ENCODE assay signal across 16 cellular contexts in genomic region chr5:11047051-11047450, GRCh38.
A peak's percentile ranks its signal among the peaks of the same experiment; 100 is the strongest.
DNase-seq lines count a peak whose midpoint lies in the region; ATAC-seq and TF ChIP-seq lines count a peak whose summit lies in the region.
"Had no signal": no experiment of that assay in that cellular context is flagged by ENCODE, and none has a peak within 500 bp of the region (broad histone marks: within the 10 kb centered on the region; RNA-seq: fewer than 3 reads in every experiment).

No MANE protein-coding gene starts in this region.

- TF ChIP-seq POLR2A in body of pancreas (IDR thresholded peaks at IDR 0.05) = no peak

- H3K27me3 ChIP-seq in right cardiac atrium (ENCODE audit: control insufficient read depth, insufficient read depth) = no peaks in the 10 kb centered on the region
- H3K27me3 ChIP-seq in body of pancreas = no peaks in the 10 kb centered on the region
- no peaks in the 10 kb centered on the region for H3K27me3 ChIP-seq in WERI-Rb-1 (ENCODE audit: insufficient read depth, low read depth, severe bottlenecking)
- no peaks in the 10 kb centered on the region for H3K27me3 ChIP-seq in tibial artery

- DNase-seq in right cardiac atrium = no peak
- DNase-seq in left cardiac atrium = no peak
- peak; percentile 54 for DNase-seq in NCI-H748 (lab: John Stamatoyannopoulos, UW; ENCODE audit: unreplicated experiment)
- DNase-seq in body of pancreas = peak in 2 of 4 donors; percentile 33 to 34
- no peak for DNase-seq in WERI-Rb-1
- DNase-seq in tibial artery = no peak
- DNase-seq: CD8-positive, alpha-beta T cell; NCI-H146; NCI-H2081 treated with DMSO at 0.1 percent for 48 hours; NCI-H226; NCI-H526; SHP77 treated with DMSO at 0.1 percent for 48 hours had no signal

- intact Hi-C loops in right cardiac atrium (cut with DNase I) (loop anchor here in 1 of 4 donors (10.0 kb wide), 1 partner anchor 182 kb away; no protein-coding TSS in a partner anchor), left cardiac atrium (cut with DNase I) (loop anchor here in 1 of 2 donors (5.0 to 10.0 kb wide), 2 partner anchors 60 to 182 kb away; no protein-coding TSS in a partner anchor), body of pancreas (cut with DNase I) (no loop called here), tibial artery (cut with DNase I; ENCODE audit: low total_unique reads) (no loop called here)

- H3K27ac ChIP-seq in right cardiac atrium (ENCODE audit: low read length) (peak overlapping the region; percentile 17), body of pancreas (no peak overlapping the region), WERI-Rb-1 (no peak overlapping the region), tibial artery (no peak overlapping the region)

- peaks cover 2% of the 10 kb centered on the region for H3K9me3 ChIP-seq in right cardiac atrium (ENCODE audit: control insufficient read depth, low read length)
- H3K9me3 ChIP-seq in body of pancreas = no peaks in the 10 kb centered on the region
- H3K9me3 ChIP-seq in WERI-Rb-1 (ENCODE audit: severe bottlenecking) = no peaks in the 10 kb centered on the region
- H3K9me3 ChIP-seq in tibial artery = no peaks in the 10 kb centered on the region

- H3K4me1 ChIP-seq in right cardiac atrium (ENCODE audit: control insufficient read depth, insufficient read depth, low read length) = no peaks in the 10 kb centered on the region
- no peaks in the 10 kb centered on the region for H3K4me1 ChIP-seq in body of pancreas
- no peaks in the 10 kb centered on the region for H3K4me1 ChIP-seq in tibial artery

- H3K4me3 ChIP-seq in right cardiac atrium (ENCODE audit: low read length) (no peak overlapping the region), body of pancreas (no peak overlapping the region), WERI-Rb-1 (ENCODE audit: low read depth, low read length) (no peak overlapping the region), tibial artery (no peak overlapping the region)
- H3K4me3 ChIP-seq: GM12878 had no signal

- 55% methylated on average over 7 of the region's 7 CpGs for WGBS in right cardiac atrium
- WGBS in body of pancreas, 2 donors = 77 to 82% methylated on average over 7 of the region's 7 CpGs

- peak in 1 of 2 donors; percentile 34 for ATAC-seq in right cardiac atrium
- ATAC-seq in left cardiac atrium = no peak
- ATAC-seq in body of pancreas = peak; percentile 27
- no peak for ATAC-seq in HG02981 (IDR thresholded peaks at IDR 0.05; ENCODE audit: unreplicated experiment)
- ATAC-seq: CD8-positive, alpha-beta T cell; GM12878; HCT116; Panc1 had no signal

- no peaks in the 10 kb centered on the region for H3K36me3 ChIP-seq in body of pancreas (replicated peaks in 1 of 2; ENCODE audit: insufficient read depth in 1 of 2, low read depth in 2 of 2)
- no peaks in the 10 kb centered on the region for H3K36me3 ChIP-seq in WERI-Rb-1
- no peaks in the 10 kb centered on the region for H3K36me3 ChIP-seq in tibial artery

- no peak for TF ChIP-seq CTCF in body of pancreas (IDR thresholded peaks at IDR 0.05)
- TF ChIP-seq CTCF in WERI-Rb-1 (IDR thresholded peaks at IDR 0.05; ENCODE audit: low read depth, low read length) = no peak
- no peak for TF ChIP-seq CTCF in tibial artery (IDR thresholded peaks at IDR 0.05)
